ENCODE assay signal across 21 cellular contexts in genomic region chr1:213678348-213678747, GRCh38.
DNase-seq lines count a peak whose midpoint lies in the region; ATAC-seq, FAIRE-seq and TF ChIP-seq lines count a peak whose summit lies in the region.
"Had no signal": no experiment of that assay in that cellular context is flagged by ENCODE, and none has a peak within 500 bp of the region (broad histone marks: within the 10 kb centered on the region; RNA-seq: fewer than 3 reads in every experiment).

No MANE protein-coding gene starts in this region.

- no peaks in the 10 kb centered on the region for H3K27me3 Mint-ChIP-seq in neural crest cell (ENCODE audit: low read depth)
- peaks cover 3 to 14% of the 10 kb centered on the region in 2 donors for H3K27me3 Mint-ChIP-seq in natural killer cell treated with Interleukin-12 subunit alpha and Interleukin-12 subunit beta and Interleukin-15 and Interleukin-18, amount 100 ng/mL, for 72 hours
- H3K27me3 Mint-ChIP-seq: CD4-positive, alpha-beta T cell had no signal

- TF ChIP-seq EP300 in HepG2 (IDR thresholded peaks at IDR 0.05; ENCODE audit: low read depth in 2 of 2, low read length in 2 of 2), result no peak
- no peak for TF ChIP-seq EP300 in HepG2 (CRISPR knock-in tag; IDR thresholded peaks at IDR 0.05; ENCODE audit: borderline replicate concordance)

- H3K36me3 Mint-ChIP-seq in neural crest cell (ENCODE audit: low read depth), result no peaks in the 10 kb centered on the region
- H3K36me3 Mint-ChIP-seq in natural killer cell treated with Interleukin-12 subunit alpha and Interleukin-12 subunit beta and Interleukin-15 and Interleukin-18, amount 100 ng/mL, for 72 hours, result no peaks in the 10 kb centered on the region
- H3K36me3 Mint-ChIP-seq: CD14-positive monocyte; CD8-positive, alpha-beta memory T cell had no signal

- POLR2A ChIA-PET in HepG2 (lab: Yijun Ruan, JAX), result no interaction called here

- no peak overlapping the region for H3K4me3 Mint-ChIP-seq in neural crest cell
- H3K4me3 Mint-ChIP-seq in natural killer cell treated with Interleukin-12 subunit alpha and Interleukin-12 subunit beta and Interleukin-15 and Interleukin-18, amount 100 ng/mL, for 72 hours, result no peak overlapping the region
- H3K4me3 Mint-ChIP-seq: CD14-positive monocyte; CD4-positive, alpha-beta T cell; CD8-positive, alpha-beta memory T cell; GM23338; H9 had no signal

- no peak overlapping the region for H2AFZ ChIP-seq in HepG2 (ENCODE audit: low read length)
- H2AFZ ChIP-seq: GM23338 had no signal

- H3K4me1 Mint-ChIP-seq in neural crest cell, result no peaks in the 10 kb centered on the region
- no peaks in the 10 kb centered on the region for H3K4me1 Mint-ChIP-seq in natural killer cell treated with Interleukin-12 subunit alpha and Interleukin-12 subunit beta and Interleukin-15 and Interleukin-18, amount 100 ng/mL, for 72 hours (ENCODE audit: low read depth in 2 of 2)
- H3K4me1 Mint-ChIP-seq: CD14-positive monocyte; CD8-positive, alpha-beta memory T cell; GM23338; H9 had no signal

- in situ Hi-C loops in HepG2 (cut with HindIII; ENCODE audit: extremely low pct_ligation_motif_present, low pct_unique_long_range_greater_than_20kb), result no loop called here

- no peak for TF ChIP-seq CTCF in HepG2 (CRISPR knock-in tag; IDR thresholded peaks at IDR 0.05)
- no peak for TF ChIP-seq CTCF in neural crest cell (conservative IDR thresholded peaks at IDR 0.05)

- H3K27ac Mint-ChIP-seq in neural crest cell (ENCODE audit: unreplicated experiment), result peak overlapping the region; percentile 38
- no peak overlapping the region for H3K27ac Mint-ChIP-seq in natural killer cell treated with Interleukin-12 subunit alpha and Interleukin-12 subunit beta and Interleukin-15 and Interleukin-18, amount 100 ng/mL, for 72 hours
- H3K27ac Mint-ChIP-seq: CD14-positive monocyte; CD4-positive, alpha-beta T cell; CD8-positive, alpha-beta memory T cell; GM23338; H9 had no signal

- H3K9ac ChIP-seq in BLaER1 (no peak overlapping the region), HepG2 (ENCODE audit: insufficient read depth, low read depth, low read length) (no peak overlapping the region)

- H3K36me3 ChIP-seq in BLaER1 (no peaks in the 10 kb centered on the region), HepG2 (replicated peaks in 1 of 2; ENCODE audit: control insufficient read depth in 1 of 2, insufficient read depth in 2 of 2, low read length in 2 of 2) (no peaks in the 10 kb centered on the region)

- no peak for FAIRE-seq in HepG2 (lab: Jason Lieb, UNC)
- FAIRE-seq: A549, GM12878 had no signal

- intact Hi-C loops in HepG2 (cut with micrococcal nuclease; ENCODE audit: unreplicated experiment), result loop anchor here (10.0 kb wide), 1 partner anchor 306 kb away; the partner anchor contains the start of gene PROX1

- no peak for TF ChIP-seq POLR2A in HepG2 (IDR thresholded peaks at IDR 0.05; ENCODE audit: insufficient read depth in 1 of 2, low read depth in 2 of 2, low read length in 2 of 2)

- H3K79me2 ChIP-seq in HepG2 (ENCODE audit: insufficient read depth, low read length), result no peaks in the 10 kb centered on the region

- BruUV-seq in HepG2 (replicated peaks; lab: Mats Ljungman, UMichigan), result no TSS peak

- H4K20me1 ChIP-seq in BLaER1, result no peaks in the 10 kb centered on the region
- H4K20me1 ChIP-seq in HepG2 (ENCODE audit: insufficient read depth, low read length), result no peaks in the 10 kb centered on the region

- DNase-seq in NCI-H69 (lab: John Stamatoyannopoulos, UW), result peak; percentile 67
- DNase-seq in HepG2 (ENCODE audit: low spot score), result no peak
- no peak for DNase-seq in neural crest cell (ENCODE audit: low read depth, low spot score)
- no peak for DNase-seq in dedifferentiated amniotic fluid mesenchymal stem cell (ENCODE audit: extremely low spot score)
- DNase-seq in natural killer cell treated with Interleukin-12 subunit alpha and Interleukin-12 subunit beta and Interleukin-15 and Interleukin-18, amount 100 ng/mL, for 72 hours (ENCODE audit: low spot score), result no peak
- DNase-seq: 8988T; ACHN; CD4-positive, alpha-beta T cell; CD8-positive, alpha-beta memory T cell; DMS 273 treated with DMSO at 0.1 percent for 48 hours; DMS79; EL; GDM1; H9 had no signal

- H3K9me3 ChIP-seq in BLaER1, result 0 out of 2 replicates have a peak, but pooled peaks cover 5% of the 10 kb centered on the region
- H3K9me3 ChIP-seq in HepG2 (ENCODE audit: low read length), result no peaks in the 10 kb centered on the region
- H3K9me3 ChIP-seq: A549 had no signal

- no peaks in the 10 kb centered on the region for H3K27me3 ChIP-seq in BLaER1
- no peaks in the 10 kb centered on the region for H3K27me3 ChIP-seq in HepG2 (ENCODE audit: control insufficient read depth in 1 of 2, insufficient read depth in 2 of 2, low read length in 2 of 2)

- H3K4me2 ChIP-seq in BLaER1, result peak overlapping the region; percentile 55
- H3K4me2 ChIP-seq in HepG2 (ENCODE audit: low read depth, low read length), result no peak overlapping the region
- H3K4me2 ChIP-seq: A549, GM23338 had no signal

- H3K4me1 ChIP-seq in BLaER1 (peaks cover 12% of the 10 kb centered on the region), HepG2 (ENCODE audit: insufficient read depth, low read length) (peaks cover 42% of the 10 kb centered on the region)
- H3K4me1 ChIP-seq: A549 had no signal

- ATAC-seq in HepG2 (no peak), GM18907 (IDR thresholded peaks at IDR 0.05; ENCODE audit: unreplicated experiment) (no peak)
- ATAC-seq in natural killer cell treated with Interleukin-12 subunit alpha and Interleukin-12 subunit beta and Interleukin-15 and Interleukin-18, amount 100 ng/mL, for 72 hours, result no peak
- ATAC-seq: A549, GM12878, GM23338, HCT116 had no signal

- H3K27ac ChIP-seq in BLaER1, result no peak overlapping the region
- no peak overlapping the region for H3K27ac ChIP-seq in HepG2 (ENCODE audit: extremely low read length, insufficient read depth, low read length)
- H3K27ac ChIP-seq: A549 had no signal

- H3K9me3 Mint-ChIP-seq in neural crest cell, result no peaks in the 10 kb centered on the region
- H3K9me3 Mint-ChIP-seq in natural killer cell treated with Interleukin-12 subunit alpha and Interleukin-12 subunit beta and Interleukin-15 and Interleukin-18, amount 100 ng/mL, for 72 hours, result peaks cover 3% of the 10 kb centered on the region

- TF ChIP-seq RAD21 in HepG2 (CRISPR knock-in tag; IDR thresholded peaks at IDR 0.05), result no peak

- H3K4me3 ChIP-seq in BLaER1 (no peak overlapping the region), HepG2 (replicated peaks in 1 of 3; ENCODE audit: insufficient read depth in 1 of 3, low read depth in 2 of 3, low read length in 3 of 3) (no peak overlapping the region)
- H3K4me3 ChIP-seq: A549, GM12878, GM23338 had no signal

- CTCF ChIA-PET in HepG2 (lab: Yijun Ruan, JAX; ENCODE audit: low intra/inter-chr PET ratio, low total read pairs), result no interaction called here

TF ChIP-seq in HepG2, 621 proteins besides CTCF, POLR2A, EP300 and RAD21:
- TF ChIP-seq SIX4 (CRISPR knock-in tag; IDR thresholded peaks at IDR 0.05), result no peak
- TF ChIP-seq MXD4 (CRISPR knock-in tag; IDR thresholded peaks at IDR 0.05), result 0 out of 2 replicates have a peak, but pooled peaks have one; percentile 3
